11 cellular contexts compared by ENCODE assay signal in the genomic region with DNA sequence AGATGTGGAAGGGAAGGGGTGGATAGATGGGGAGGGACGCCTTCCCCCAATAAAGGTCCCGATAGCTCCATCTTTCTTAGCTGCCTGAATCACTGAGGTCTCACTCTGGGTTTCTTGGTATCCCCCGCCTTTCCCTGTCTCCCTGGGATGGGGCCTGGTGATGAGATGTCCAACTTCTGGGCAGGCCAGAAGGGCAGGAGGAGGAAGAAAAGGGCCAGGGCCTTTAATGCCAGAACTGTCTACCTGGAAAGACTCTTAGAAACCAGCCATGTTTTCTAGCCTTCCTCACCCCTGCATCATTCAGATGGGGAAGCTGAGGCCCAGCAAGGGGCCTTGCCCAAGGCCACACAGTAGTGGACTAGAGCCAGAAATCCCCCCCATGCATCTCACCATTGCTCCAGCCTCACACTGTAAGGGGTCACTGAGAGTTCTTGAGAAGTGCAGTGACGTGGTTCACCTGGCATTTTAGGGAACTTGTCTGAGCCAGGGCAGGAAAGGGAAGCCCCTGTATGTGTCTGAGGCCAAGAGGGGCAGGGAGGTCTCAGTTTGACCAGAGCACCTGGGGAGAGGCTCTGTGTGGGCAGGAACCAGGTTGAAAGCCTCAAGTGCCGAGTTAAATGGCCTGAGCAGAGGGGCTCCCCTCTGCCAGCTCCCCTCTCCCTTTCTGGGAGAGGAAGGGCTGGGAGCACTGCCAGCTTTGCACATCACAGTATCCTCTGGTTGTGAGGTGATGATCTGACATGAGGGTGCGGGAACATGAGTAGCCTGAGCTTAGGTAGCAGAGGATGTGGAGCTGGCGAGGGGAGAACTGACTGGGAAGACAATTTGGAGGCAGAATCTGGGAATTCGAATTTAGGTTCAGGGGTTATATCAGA. TPM values are rescaled to one million over a fixed set of nuclear protein-coding genes. Genes with fewer than 3 reads are reported as not detected.
A peak's percentile ranks its signal among the peaks of the same experiment; 100 is the strongest.
DNase-seq lines count a peak whose midpoint lies in the region; ATAC-seq, FAIRE-seq and TF ChIP-seq lines count a peak whose summit lies in the region.
"Had no signal": no experiment of that assay in that cellular context is flagged by ENCODE, and none has a peak within 500 bp of the region (broad histone marks: within the 10 kb centered on the region; RNA-seq: fewer than 3 reads in every experiment).

No MANE protein-coding gene starts in this region.

- no peaks in the 10 kb centered on the region for H4K20me1 ChIP-seq in fibroblast of lung (ENCODE audit: control insufficient read depth, extremely low read depth, insufficient read depth, low read length)

- H3K36me3 Mint-ChIP-seq in CD4-positive, CD25-positive, alpha-beta regulatory T cell, result no peaks in the 10 kb centered on the region
- H3K36me3 Mint-ChIP-seq in activated naive CD8-positive, alpha-beta T cell treated with anti-CD3 and anti-CD28 coated beads, Interleukin-2, amount 50 U/mL, for 24 hours (ENCODE audit: low read depth), result no peaks in the 10 kb centered on the region

- H3K36me3 ChIP-seq in CD4-positive, CD25-positive, alpha-beta regulatory T cell (ENCODE audit: control insufficient read depth, insufficient read depth, low read length), result no peaks in the 10 kb centered on the region
- H3K36me3 ChIP-seq in fibroblast of lung (ENCODE audit: control insufficient read depth, insufficient read depth, low read length), result peaks cover 2% of the 10 kb centered on the region
- H3K36me3 ChIP-seq in trophoblast cell (ENCODE audit: control insufficient read depth in 1 of 2, insufficient read depth in 2 of 2, low read length in 2 of 2), result peaks cover 27 to 31% of the 10 kb centered on the region in 2 experiments
- H3K36me3 ChIP-seq in pancreas, result no peaks in the 10 kb centered on the region

- H3K27me3 ChIP-seq in CD4-positive, CD25-positive, alpha-beta regulatory T cell (ENCODE audit: control insufficient read depth, insufficient read depth, low read length), result no peaks in the 10 kb centered on the region
- H3K27me3 ChIP-seq in fibroblast of lung (ENCODE audit: control insufficient read depth, insufficient read depth, low read length), result no peaks in the 10 kb centered on the region
- H3K27me3 ChIP-seq in trophoblast cell (ENCODE audit: insufficient read depth, low read length), result no peaks in the 10 kb centered on the region
- H3K27me3 ChIP-seq in pancreas, result no peaks in the 10 kb centered on the region

- H3K4me2 ChIP-seq in fibroblast of lung (ENCODE audit: extremely low read depth, insufficient read depth, low read length) (peak overlapping the region; percentile 88), trophoblast cell (ENCODE audit: low read length) (no peak overlapping the region)

- H3K4me1 ChIP-seq in CD4-positive, CD25-positive, alpha-beta regulatory T cell (ENCODE audit: control insufficient read depth, insufficient read depth, low read length, poor library complexity, severe bottlenecking), result no peaks in the 10 kb centered on the region
- H3K4me1 ChIP-seq in fibroblast of lung (ENCODE audit: control insufficient read depth, extremely low read depth, insufficient read depth, low read length) (peaks cover 77% of the 10 kb centered on the region), trophoblast cell (ENCODE audit: control insufficient read depth in 1 of 2, insufficient read depth in 2 of 2, low read length in 2 of 2) (peaks cover 54 to 59% of the 10 kb centered on the region in 2 experiments), pancreas (no peaks in the 10 kb centered on the region)

- peak overlapping the region; percentile 61 for H3K4ac ChIP-seq in trophoblast cell (ENCODE audit: low read depth, low read length)

- H4K8ac ChIP-seq in trophoblast cell (ENCODE audit: low read depth, low read length), result no peak overlapping the region

- DNase-seq in CD4-positive, CD25-positive, alpha-beta regulatory T cell, result no peak
- DNase-seq in NCI-H69 (lab: John Stamatoyannopoulos, UW) (peak; percentile 39), fibroblast of lung (ENCODE audit: low read depth in 2 of 2) (peak; percentile 52 to 64), trophoblast cell (no peak), pancreas (no peak)
- no peak for DNase-seq in activated naive CD8-positive, alpha-beta T cell treated with anti-CD3 and anti-CD28 coated beads, Interleukin-2, amount 50 U/mL, for 24 hours
- DNase-seq: activated CD4-positive, alpha-beta T cell treated with anti-CD3 and anti-CD28 coated beads, Interleukin-2, amount 10 ng/mL, durations not matched to agents 7 days and 5 days; left colon had no signal

- peak overlapping the region; percentile 48 for H2BK120ac ChIP-seq in trophoblast cell (ENCODE audit: insufficient read depth, low read length, poor library complexity)

- no peak overlapping the region for H3K27ac ChIP-seq in CD4-positive, CD25-positive, alpha-beta regulatory T cell (ENCODE audit: insufficient read depth, low read length, poor library complexity, severe bottlenecking)
- peak overlapping the region; percentile 73 for H3K27ac ChIP-seq in fibroblast of lung (ENCODE audit: insufficient read depth, low read length)
- peak overlapping the region; percentile 75 for H3K27ac ChIP-seq in trophoblast cell (ENCODE audit: low read depth, low read length)
- H3K27ac ChIP-seq in pancreas, result peak overlapping the region in 2 of 4 donors; percentile 5 to 33

- FAIRE-seq in pancreas (lab: Jason Lieb, UNC), result no peak

- H3K27me3 Mint-ChIP-seq in CD4-positive, CD25-positive, alpha-beta regulatory T cell, result peaks cover 5% of the 10 kb centered on the region
- H3K27me3 Mint-ChIP-seq in activated naive CD8-positive, alpha-beta T cell treated with anti-CD3 and anti-CD28 coated beads, Interleukin-2, amount 50 U/mL, for 24 hours, result no peaks in the 10 kb centered on the region
- H3K27me3 Mint-ChIP-seq: activated CD4-positive, alpha-beta T cell treated with anti-CD3 and anti-CD28 coated beads, Interleukin-2, amount 10 ng/mL, durations not matched to agents 7 days and 5 days had no signal

- WGBS in trophoblast cell (ENCODE audit: extremely low coverage, insufficient coverage, insufficient read length), result no CpG with 5 or more reads among the region's 8 CpGs
- WGBS in pancreas, 2 donors, result 76 to 88% methylated on average over 8 of the region's 8 CpGs

- H3K27ac Mint-ChIP-seq in CD4-positive, CD25-positive, alpha-beta regulatory T cell, result peak overlapping the region in 2 of 3 donors; percentile 55 to 69
- H3K27ac Mint-ChIP-seq in activated naive CD8-positive, alpha-beta T cell treated with anti-CD3 and anti-CD28 coated beads, Interleukin-2, amount 50 U/mL, for 24 hours, result no peak overlapping the region
- H3K27ac Mint-ChIP-seq: activated CD4-positive, alpha-beta T cell treated with anti-CD3 and anti-CD28 coated beads, Interleukin-2, amount 10 ng/mL, durations not matched to agents 7 days and 5 days had no signal

- no peak overlapping the region for H3K4me3 ChIP-seq in CD4-positive, CD25-positive, alpha-beta regulatory T cell (ENCODE audit: low read depth, low read length)
- H3K4me3 ChIP-seq in fibroblast of lung (replicated peaks in 1 of 4; ENCODE audit: control extremely low read depth in 1 of 4, insufficient read depth in 1 of 4, low read depth in 3 of 4, low read length in 4 of 4) (no peak overlapping the region), trophoblast cell (ENCODE audit: low read depth, low read length) (no peak overlapping the region), pancreas (no peak overlapping the region)

- H3K79me2 ChIP-seq in fibroblast of lung (ENCODE audit: control insufficient read depth, insufficient read depth, low read length) (peaks cover 81% of the 10 kb centered on the region), trophoblast cell (ENCODE audit: control insufficient read depth, insufficient read depth, low read length, poor library complexity) (peaks cover 22% of the 10 kb centered on the region)

- intact Hi-C loops in pancreas (cut with DNase I), result no loop called here

- H3K4me3 Mint-ChIP-seq in CD4-positive, CD25-positive, alpha-beta regulatory T cell, result no peak overlapping the region
- H3K4me3 Mint-ChIP-seq in activated naive CD8-positive, alpha-beta T cell treated with anti-CD3 and anti-CD28 coated beads, Interleukin-2, amount 50 U/mL, for 24 hours, result no peak overlapping the region
- H3K4me3 Mint-ChIP-seq: activated CD4-positive, alpha-beta T cell treated with anti-CD3 and anti-CD28 coated beads, Interleukin-2, amount 10 ng/mL, durations not matched to agents 7 days and 5 days had no signal

- no peaks in the 10 kb centered on the region for H3K9me3 Mint-ChIP-seq in CD4-positive, CD25-positive, alpha-beta regulatory T cell
- no peaks in the 10 kb centered on the region for H3K9me3 Mint-ChIP-seq in activated naive CD8-positive, alpha-beta T cell treated with anti-CD3 and anti-CD28 coated beads, Interleukin-2, amount 50 U/mL, for 24 hours
- H3K9me3 Mint-ChIP-seq: activated CD4-positive, alpha-beta T cell treated with anti-CD3 and anti-CD28 coated beads, Interleukin-2, amount 10 ng/mL, durations not matched to agents 7 days and 5 days had no signal

- H3K9ac ChIP-seq in fibroblast of lung (ENCODE audit: insufficient read depth, low read length), result peak overlapping the region; percentile 21
- peak overlapping the region; percentile 26 for H3K9ac ChIP-seq in trophoblast cell (ENCODE audit: low read length)

- H4K12ac ChIP-seq in trophoblast cell (ENCODE audit: low read depth, low read length), result no peak overlapping the region

- peak overlapping the region; percentile 15 for H2BK5ac ChIP-seq in trophoblast cell (ENCODE audit: low read depth, low read length, poor library complexity)

- no peak for TF ChIP-seq CTCF in fibroblast of lung (conservative IDR thresholded peaks at IDR 0.05 in 1 of 2, IDR thresholded peaks at IDR 0.05 in 1 of 2; ENCODE audit: low read depth in 1 of 2, low read length in 2 of 2)
- TF ChIP-seq CTCF in pancreas (IDR thresholded peaks at IDR 0.05), result no peak

- peak overlapping the region; percentile 59 for H2BK12ac ChIP-seq in trophoblast cell (ENCODE audit: low read length)

- peak overlapping the region; percentile 63 for H3K18ac ChIP-seq in trophoblast cell (ENCODE audit: low read length)

- H2AK5ac ChIP-seq in trophoblast cell (ENCODE audit: low read length), result peak overlapping the region; percentile 47

- peaks cover 0 to 6% (median 1%) of the 10 kb centered on the region in 4 donors for H3K4me1 Mint-ChIP-seq in CD4-positive, CD25-positive, alpha-beta regulatory T cell
- H3K4me1 Mint-ChIP-seq in activated naive CD8-positive, alpha-beta T cell treated with anti-CD3 and anti-CD28 coated beads, Interleukin-2, amount 50 U/mL, for 24 hours, result peaks cover 9% of the 10 kb centered on the region

- peak overlapping the region; percentile 26 for H3K14ac ChIP-seq in trophoblast cell (ENCODE audit: low read length)

- H2AFZ ChIP-seq in fibroblast of lung (ENCODE audit: low read length) (no peak overlapping the region), trophoblast cell (ENCODE audit: insufficient read depth, low read length, poor library complexity) (no peak overlapping the region)

- H3K79me1 ChIP-seq in trophoblast cell (ENCODE audit: low read length), result peaks cover 33% of the 10 kb centered on the region

- ATAC-seq in CD4-positive, CD25-positive, alpha-beta regulatory T cell (ENCODE audit: low read depth in 2 of 2), result no peak
- no peak for ATAC-seq in activated naive CD8-positive, alpha-beta T cell treated with anti-CD3 and anti-CD28 coated beads, Interleukin-2, amount 50 U/mL, for 24 hours
- no peak for ATAC-seq in GM18867 (IDR thresholded peaks at IDR 0.05; ENCODE audit: unreplicated experiment)
- ATAC-seq in pancreas, result no peak
- no peak for ATAC-seq in HG02763 (IDR thresholded peaks at IDR 0.05; ENCODE audit: unreplicated experiment)
- ATAC-seq: left colon had no signal

- peak overlapping the region; percentile 50 for H4K91ac ChIP-seq in trophoblast cell (ENCODE audit: low read depth, low read length)

- no peaks in the 10 kb centered on the region for H3K9me3 ChIP-seq in CD4-positive, CD25-positive, alpha-beta regulatory T cell (ENCODE audit: control insufficient read depth in 2 of 2, low read length in 2 of 2)
- H3K9me3 ChIP-seq in fibroblast of lung (ENCODE audit: control insufficient read depth, insufficient read depth, low read depth, low read length) (no peaks in the 10 kb centered on the region), trophoblast cell (ENCODE audit: insufficient read depth, low read depth, low read length) (no peaks in the 10 kb centered on the region), pancreas (no peaks in the 10 kb centered on the region)

- H3K23ac ChIP-seq in trophoblast cell (ENCODE audit: low read length), result no peak overlapping the region

RNA-seq across cellular contexts. Expression of gene ARHGEF17, which starts 14.3 kb away (rescaled TPM):
- total RNA-seq in CD4-positive, CD25-positive, alpha-beta regulatory T cell, result 0.47 TPM
- not detected for polyA plus RNA-seq in CD4-positive, CD25-positive, alpha-beta regulatory T cell
- 28.2 and 42.8 TPM in 2 replicates for total RNA-seq in fibroblast of lung
- 26.5 and 43.1 TPM in 2 replicates for polyA plus RNA-seq in fibroblast of lung
- 41.8 and 65.2 TPM in 2 replicates for polyA plus RNA-seq in fibroblast of lung (2012)
- 98.5 and 157 TPM in 2 replicates for polyA minus RNA-seq in fibroblast of lung (ENCODE audit: low replicate concordance)
- polyA plus RNA-seq in trophoblast cell (2013), result 31.0 and 31.5 TPM in 2 replicates
- total RNA-seq in pancreas, result 10 to 100 TPM in 2 of 6 donors, 1 to 10 TPM in 4; 7.0 to 21.1 (median 9.8) TPM
- 10 to 100 TPM; 21.8 to 24.0 TPM for polyA plus RNA-seq in pancreas
- total RNA-seq: activated CD4-positive, alpha-beta T cell treated with anti-CD3 and anti-CD28 coated beads, Interleukin-2, amount 10 ng/mL, durations not matched to agents 7 days and 5 days had no signal

RNA-seq across cellular contexts. Expression of gene P2RY6, which starts 50.2 kb away (rescaled TPM):
- not detected for total RNA-seq in CD4-positive, CD25-positive, alpha-beta regulatory T cell
- polyA plus RNA-seq in CD4-positive, CD25-positive, alpha-beta regulatory T cell, result not detected
- total RNA-seq in fibroblast of lung, result 0.26 and 0.33 TPM in 2 replicates
- polyA plus RNA-seq in fibroblast of lung, result 0.12 and 0.24 TPM in 2 replicates
- polyA plus RNA-seq in fibroblast of lung (2012), result 0.10 and 0.22 TPM in 2 replicates
- polyA minus RNA-seq in fibroblast of lung (ENCODE audit: low replicate concordance), result 0.27 TPM in 1 of 2 replicates, not detected in the other
- polyA plus RNA-seq in trophoblast cell (2013), result 45.7 and 47.8 TPM in 2 replicates
- total RNA-seq in pancreas, result 1 to 10 TPM in 2 of 6 donors, under 1 TPM in 3, not detected in 1; 0.24 to 4.1 (median 0.98) TPM
- under 1 TPM; 0.49 to 0.99 TPM for polyA plus RNA-seq in pancreas
- total RNA-seq: activated CD4-positive, alpha-beta T cell treated with anti-CD3 and anti-CD28 coated beads, Interleukin-2, amount 10 ng/mL, durations not matched to agents 7 days and 5 days; NCI-H460 had no signal

RNA-seq across cellular contexts. Expression of gene RELT, which starts 53.9 kb away (rescaled TPM):
- total RNA-seq in CD4-positive, CD25-positive, alpha-beta regulatory T cell, result 117 TPM
- 1 to 10 TPM; 2.0 to 3.3 (median 2.9) TPM for polyA plus RNA-seq in CD4-positive, CD25-positive, alpha-beta regulatory T cell
- total RNA-seq in fibroblast of lung, result 0.33 and 0.77 TPM in 2 replicates
- polyA plus RNA-seq in fibroblast of lung, result 0.70 and 1.0 TPM in 2 replicates
- 0.96 and 1.8 TPM in 2 replicates for polyA plus RNA-seq in fibroblast of lung (2012)
- 0.85 and 0.90 TPM in 2 replicates for polyA minus RNA-seq in fibroblast of lung (ENCODE audit: low replicate concordance)
- polyA plus RNA-seq in trophoblast cell (2013), result 24.5 and 27.6 TPM in 2 replicates
- total RNA-seq in pancreas, result 1 to 10 TPM in 2 of 6 donors, under 1 TPM in 4; 0.23 to 4.7 (median 0.75) TPM
- polyA plus RNA-seq in pancreas, result under 1 TPM; 0.59 to 0.91 TPM

Comparison
In these comparisons a context has a peak if more than half of its experiments do, and no peak if none do; other contexts are left out.
1. DNase-seq: peak in NCI-H69 (single experiment) and fibroblast of lung (2 of 2); none in CD4-positive, CD25-positive, alpha-beta regulatory T cell (0 of 3), trophoblast cell (0 of 2), activated naive CD8-positive, alpha-beta T cell treated with anti-CD3 and anti-CD28 coated beads, Interleukin-2, amount 50 U/mL, for 24 hours (single experiment) and pancreas (0 of 6).
2. RNA of gene RELT, which starts 53.9 kb away (total RNA-seq): 117 TPM in CD4-positive, CD25-positive, alpha-beta regulatory T cell (single experiment); 0.23 to 4.7 TPM in pancreas and 0.33 to 0.77 TPM in fibroblast of lung; every median in the first group is over 10 times any median in the second.